ENCODE assay signal across 18 cellular contexts in the genomic region with DNA sequence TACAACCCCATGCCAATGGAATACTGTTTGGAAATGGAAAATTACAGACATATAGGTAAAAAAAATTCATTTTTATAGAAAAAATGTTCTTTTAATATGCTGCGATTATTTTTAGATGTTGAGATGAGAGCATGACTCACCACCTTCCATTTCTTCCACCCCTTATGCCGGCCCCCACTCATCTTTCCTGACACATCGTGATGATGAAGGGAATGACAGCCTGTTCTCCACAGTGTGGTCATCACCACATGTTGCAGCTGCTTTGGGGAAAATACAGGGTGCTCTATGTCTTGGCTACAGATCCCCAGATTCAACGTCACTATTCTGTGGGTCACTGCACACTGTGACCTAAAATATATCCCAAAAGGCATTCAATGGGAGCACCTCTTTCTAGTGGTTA.
DNase-seq lines count a peak whose midpoint lies in the region; FAIRE-seq and TF ChIP-seq lines count a peak whose summit lies in the region.
"Had no signal": no experiment of that assay in that cellular context is flagged by ENCODE, and none has a peak within 500 bp of the region (broad histone marks: within the 10 kb centered on the region; RNA-seq: fewer than 3 reads in every experiment).

No MANE protein-coding gene starts in this region.

- H3K4me3 Mint-ChIP-seq in osteocyte (ENCODE audit: unreplicated experiment), result no peak overlapping the region
- H3K4me3 Mint-ChIP-seq: CD4-positive, alpha-beta memory T cell; GM23338 had no signal

- H3K9ac ChIP-seq in GM23248 (no peak overlapping the region), endothelial cell of umbilical vein (replicated peaks; ENCODE audit: extremely low read depth, insufficient read depth, low read length) (no peak overlapping the region)

- H3K4me2 ChIP-seq in GM23248 (ENCODE audit: unreplicated experiment), result no peak overlapping the region
- H3K4me2 ChIP-seq in endothelial cell of umbilical vein (ENCODE audit: insufficient read depth, low read length), result no peak overlapping the region
- no peak overlapping the region for H3K4me2 ChIP-seq in osteoblast (ENCODE audit: insufficient read depth, low read length)
- H3K4me2 ChIP-seq: GM23338 had no signal

- dilution Hi-C loops in endothelial cell of umbilical vein (cut with MboI; ENCODE audit: extremely low pct_ligation_motif_present, low sequenced_read_pairs), result no loop called here

- H3K4me3 ChIP-seq in GM23248 (no peak overlapping the region), endothelial cell of umbilical vein (replicated peaks in 1 of 3; ENCODE audit: insufficient read depth in 1 of 3, low read depth in 1 of 3, low read length in 3 of 3) (no peak overlapping the region), osteoblast (ENCODE audit: insufficient read depth, low read length) (no peak overlapping the region)
- H3K4me3 ChIP-seq: GM12878, GM23338 had no signal

- H3K36me3 Mint-ChIP-seq in osteocyte (ENCODE audit: unreplicated experiment), result peaks cover 10% of the 10 kb centered on the region
- H3K36me3 Mint-ChIP-seq: CD4-positive, alpha-beta memory T cell had no signal

- H3K27ac ChIP-seq in GM23248 (peak overlapping the region; percentile 14; the same call in 1 of the 2 replicates), endothelial cell of umbilical vein (ENCODE audit: insufficient read depth, low read depth, low read length) (no peak overlapping the region), osteoblast (ENCODE audit: low read depth, low read length) (peak overlapping the region; percentile 53)
- H3K27ac ChIP-seq: RWPE1 had no signal

- no peak for TF ChIP-seq POLR2A in endothelial cell of umbilical vein (IDR thresholded peaks at IDR 0.05; ENCODE audit: low read depth, low read length)

- no peaks in the 10 kb centered on the region for H3K27me3 Mint-ChIP-seq in osteocyte (ENCODE audit: unreplicated experiment)
- H3K27me3 Mint-ChIP-seq: CD4-positive, alpha-beta memory T cell had no signal

- H3K4me1 ChIP-seq in GM23248 (ENCODE audit: insufficient read depth) (peaks cover 46% of the 10 kb centered on the region), endothelial cell of umbilical vein (ENCODE audit: control insufficient read depth, extremely low read depth, insufficient read depth, low read length) (peaks cover 20% of the 10 kb centered on the region), osteoblast (ENCODE audit: insufficient read depth, low read length) (peaks cover 16% of the 10 kb centered on the region)

- H3K36me3 ChIP-seq in GM23248 (ENCODE audit: low read depth), result no peaks in the 10 kb centered on the region
- no peaks in the 10 kb centered on the region for H3K36me3 ChIP-seq in endothelial cell of umbilical vein (ENCODE audit: control insufficient read depth in 2 of 2, extremely low read depth in 1 of 2, insufficient read depth in 2 of 2, low read length in 2 of 2)
- H3K36me3 ChIP-seq in osteoblast (ENCODE audit: insufficient read depth, low read length), result no peaks in the 10 kb centered on the region

- H4K20me1 ChIP-seq in GM23248 (ENCODE audit: insufficient read depth) (no peaks in the 10 kb centered on the region), endothelial cell of umbilical vein (replicated peaks; ENCODE audit: control insufficient read depth, extremely low read depth, insufficient read depth, low read length) (no peaks in the 10 kb centered on the region), osteoblast (ENCODE audit: insufficient read depth, low read length) (no peaks in the 10 kb centered on the region)

- DNase-seq in GM23248 (peak; percentile 36), M059J (ENCODE audit: low read depth) (peak; percentile 60), endothelial cell of umbilical vein (ENCODE audit: low read depth, low spot score) (no peak), osteoblast (ENCODE audit: insufficient read length, low spot score, missing footprints) (no peak), osteocyte (ENCODE audit: extremely low spot score, unreplicated experiment) (no peak), DMS79 treated with DMSO at 0.1 percent for 48 hours (lab: John Stamatoyannopoulos, UW) (no peak), NCI-H2171 (lab: John Stamatoyannopoulos, UW) (no peak)
- DNase-seq: CD4-positive, alpha-beta memory T cell; MV-4-11; NCI-H1417; NCI-H187 treated with DMSO at 0.1 percent for 48 hours; NCI-H446 treated with DMSO at 0.1 percent for 48 hours; NK-92 treated with Interleukin-12 subunit alpha and Interleukin-12 subunit beta, amount 100 ng/mL, for 24 hours; OCI-M1 had no signal

- H2AFZ ChIP-seq in GM23248 (no peak overlapping the region), endothelial cell of umbilical vein (ENCODE audit: low read depth, low read length) (no peak overlapping the region), osteoblast (ENCODE audit: low read length) (no peak overlapping the region)
- H2AFZ ChIP-seq: GM23338 had no signal

- CTCF ChIA-PET in endothelial cell of umbilical vein (lab: Charles Lee), result no interaction called here

- no TSS peak for BruUV-seq in endothelial cell of umbilical vein (replicated peaks; lab: Mats Ljungman, UMichigan)

- H3K9me3 ChIP-seq in GM23248 (ENCODE audit: low read depth), result no peaks in the 10 kb centered on the region
- no peaks in the 10 kb centered on the region for H3K9me3 ChIP-seq in endothelial cell of umbilical vein (replicated peaks; ENCODE audit: control insufficient read depth, insufficient read depth, low read length)
- peaks cover 5% of the 10 kb centered on the region for H3K9me3 ChIP-seq in osteoblast (ENCODE audit: low read depth, low read length)

- peaks cover 40% of the 10 kb centered on the region for H3F3A ChIP-seq in GM23248 (ENCODE audit: insufficient read depth)

- intact Hi-C loops in endothelial cell of umbilical vein (cut with micrococcal nuclease), result loop anchor here (10.0 kb wide), 1 partner anchor 460 kb away; no protein-coding TSS in a partner anchor

- no peaks in the 10 kb centered on the region for H3K9me2 ChIP-seq in GM23248 (ENCODE audit: insufficient read depth)

- H3K9me3 Mint-ChIP-seq in osteocyte (ENCODE audit: unreplicated experiment), result peaks cover 41% of the 10 kb centered on the region

- no peaks in the 10 kb centered on the region for H3K9me1 ChIP-seq in endothelial cell of umbilical vein (replicated peaks; ENCODE audit: control insufficient read depth, extremely low read depth, insufficient read depth, low read length)

- no peaks in the 10 kb centered on the region for H3K79me2 ChIP-seq in GM23248 (ENCODE audit: insufficient read depth)
- no peaks in the 10 kb centered on the region for H3K79me2 ChIP-seq in endothelial cell of umbilical vein (ENCODE audit: control insufficient read depth, insufficient read depth, low read length)
- no peaks in the 10 kb centered on the region for H3K79me2 ChIP-seq in osteoblast (ENCODE audit: insufficient read depth, low read length)

- TF ChIP-seq CTCF in endothelial cell of umbilical vein (IDR thresholded peaks at IDR 0.05; ENCODE audit: extremely low read depth in 1 of 2, insufficient read depth in 1 of 2, low read depth in 1 of 2, low read length in 2 of 2) (no peak), osteoblast (IDR thresholded peaks at IDR 0.05; ENCODE audit: extremely low read depth, low read depth, low read length) (no peak), osteocyte (IDR thresholded peaks at IDR 0.05) (no peak)

- POLR2A ChIA-PET in endothelial cell of umbilical vein (lab: Charles Lee), result no interaction called here

- H3K27me3 ChIP-seq in GM23248 (replicated peaks; ENCODE audit: insufficient read depth), result no peaks in the 10 kb centered on the region
- H3K27me3 ChIP-seq in endothelial cell of umbilical vein (ENCODE audit: control insufficient read depth in 2 of 2, insufficient read depth in 2 of 2, low read length in 2 of 2), result no peaks in the 10 kb centered on the region
- no peaks in the 10 kb centered on the region for H3K27me3 ChIP-seq in osteoblast (ENCODE audit: insufficient read depth, low read length)

- in situ Hi-C loops in GM23248 (cut with MboI), result no loop called here

- H3K4me1 Mint-ChIP-seq in osteocyte (ENCODE audit: unreplicated experiment), result peaks cover 9% of the 10 kb centered on the region
- H3K4me1 Mint-ChIP-seq: CD4-positive, alpha-beta memory T cell had no signal

- FAIRE-seq in endothelial cell of umbilical vein (lab: Jason Lieb, UNC), result no peak
- FAIRE-seq: G401.6, GM12878 had no signal

- 30 to 31% methylated on average over 4 of the region's 4 CpGs for WGBS in GM23248 (ENCODE audit: low coverage in 1 of 2, low lambda C conversion rate in 2 of 2, missing lambda C conversion rate in 2 of 2), 2 experiments

- no peak overlapping the region for H3K27ac Mint-ChIP-seq in osteocyte (ENCODE audit: unreplicated experiment)
- H3K27ac Mint-ChIP-seq: CD4-positive, alpha-beta memory T cell; GM23338 had no signal

TF ChIP-seq in endothelial cell of umbilical vein, 7 proteins besides CTCF, POLR2A, EP300 and RAD21:
- TF ChIP-seq FOS (IDR thresholded peaks at IDR 0.05; ENCODE audit: borderline replicate concordance, insufficient read depth, low read length), result peak; percentile 10
- TF ChIP-seq, protein P1, sequence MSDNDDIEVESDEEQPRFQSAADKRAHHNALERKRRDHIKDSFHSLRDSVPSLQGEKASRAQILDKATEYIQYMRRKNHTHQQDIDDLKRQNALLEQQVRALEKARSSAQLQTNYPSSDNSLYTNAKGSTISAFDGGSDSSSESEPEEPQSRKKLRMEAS (IDR thresholded peaks at IDR 0.05; ENCODE audit: insufficient read depth, insufficient read length), result no peak
- TF ChIP-seq POLR2AphosphoS5 (IDR thresholded peaks at IDR 0.05; ENCODE audit: insufficient read depth, low read depth, low read length), result no peak
- TF ChIP-seq GATA2 (IDR thresholded peaks at IDR 0.05; ENCODE audit: insufficient read depth, insufficient read length, low read depth, low read length), result no peak

Comparison
In these comparisons a context has a peak if more than half of its experiments do, and no peak if none do; other contexts are left out.
1. DNase-seq: peak in GM23248 (single experiment) and M059J (single experiment); none in endothelial cell of umbilical vein (single experiment), osteoblast (single experiment), osteocyte (single experiment), DMS79 treated with DMSO at 0.1 percent for 48 hours (single experiment) and NCI-H2171 (single experiment).